1 cellular context compared by ENCODE assay signal in the genomic region with DNA sequence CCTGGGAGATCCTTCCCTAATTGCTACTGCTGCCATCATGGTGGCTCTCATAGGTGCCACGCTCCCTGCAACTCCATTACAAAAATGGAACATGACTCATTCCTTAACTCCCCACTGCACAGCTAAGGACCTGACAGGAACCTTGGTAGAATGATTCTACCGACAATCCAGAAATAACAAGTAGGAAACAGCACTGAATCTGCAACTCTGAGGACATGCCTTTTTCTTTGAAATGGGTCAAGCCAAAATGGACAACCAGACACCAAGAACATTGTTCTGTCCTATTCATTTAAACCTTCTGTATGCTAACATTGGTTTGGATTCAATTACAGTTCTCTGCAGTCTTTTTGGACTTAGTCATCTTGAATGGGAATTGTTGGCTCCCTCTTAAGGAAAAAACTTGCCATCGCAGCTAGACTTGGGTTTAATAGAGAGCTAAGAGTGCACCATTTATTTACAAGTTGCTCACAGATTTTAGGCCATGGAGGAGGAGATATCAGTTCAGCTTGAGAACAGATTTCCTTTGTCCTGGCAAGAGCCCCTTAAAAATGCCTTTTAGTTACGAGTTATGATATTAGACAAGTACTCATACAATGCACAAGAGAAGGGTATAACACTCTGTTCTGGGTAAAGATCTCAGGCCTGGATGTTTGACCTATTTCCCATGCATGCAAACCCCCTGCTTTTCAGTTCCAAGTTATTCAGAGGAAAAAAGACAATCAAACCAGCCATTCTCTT.
TF ChIP-seq lines count a peak whose summit lies in the region.

No MANE protein-coding gene starts in this region.

TF ChIP-seq in HEK293, 187 proteins besides CTCF, POLR2A, EP300 and RAD21 (continued from another document):
- peak; percentile 90 for TF ChIP-seq ZNF600 (tag by site-specific recombination; IDR thresholded peaks at IDR 0.05)
- TF ChIP-seq, protein P1, sequence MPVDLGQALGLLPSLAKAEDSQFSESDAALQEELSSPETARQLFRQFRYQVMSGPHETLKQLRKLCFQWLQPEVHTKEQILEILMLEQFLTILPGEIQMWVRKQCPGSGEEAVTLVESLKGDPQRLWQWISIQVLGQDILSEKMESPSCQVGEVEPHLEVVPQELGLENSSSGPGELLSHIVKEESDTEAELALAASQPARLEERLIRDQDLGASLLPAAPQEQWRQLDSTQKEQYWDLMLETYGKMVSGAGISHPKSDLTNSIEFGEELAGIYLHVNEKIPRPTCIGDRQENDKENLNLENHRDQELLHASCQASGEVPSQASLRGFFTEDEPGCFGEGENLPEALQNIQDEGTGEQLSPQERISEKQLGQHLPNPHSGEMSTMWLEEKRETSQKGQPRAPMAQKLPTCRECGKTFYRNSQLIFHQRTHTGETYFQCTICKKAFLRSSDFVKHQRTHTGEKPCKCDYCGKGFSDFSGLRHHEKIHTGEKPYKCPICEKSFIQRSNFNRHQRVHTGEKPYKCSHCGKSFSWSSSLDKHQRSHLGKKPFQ (tag by site-specific recombination; IDR thresholded peaks at IDR 0.05): no peak
- 0 out of 2 replicates have a peak, but pooled peaks have one; percentile 26 for TF ChIP-seq WT1 (tag by site-specific recombination; IDR thresholded peaks at IDR 0.05)
- peak; percentile 42; the same call in 1 of the 2 replicates for TF ChIP-seq ZNF629 (tag by site-specific recombination; IDR thresholded peaks at IDR 0.05)
